Comparison of ENCODE assay signal across 1 cellular context in genomic region chr10:110530131-110530831, GRCh38.
A peak's percentile ranks its signal among the peaks of the same experiment; 100 is the strongest.
TF ChIP-seq lines count a peak whose summit lies in the region.

No MANE protein-coding gene starts in this region.

TF ChIP-seq in HEK293, 187 proteins besides CTCF, POLR2A, EP300 and RAD21 (continued from another document and continues in another):
- TF ChIP-seq PRDM6 (tag by site-specific recombination; IDR thresholded peaks at IDR 0.05) (no peak), ZNF132 (tag by site-specific recombination; IDR thresholded peaks at IDR 0.05; ENCODE audit: borderline replicate concordance) (no peak), PBX3 (CRISPR knock-in tag; IDR thresholded peaks at IDR 0.05) (no peak), ZNF2 (tag by site-specific recombination; IDR thresholded peaks at IDR 0.05) (no peak), ZNF175 (tag by site-specific recombination; IDR thresholded peaks at IDR 0.05) (no peak), ZBTB21 (tag by site-specific recombination; IDR thresholded peaks at IDR 0.05) (no peak), OVOL3 (tag by site-specific recombination; IDR thresholded peaks at IDR 0.05) (no peak), KLF17 (tag by site-specific recombination; IDR thresholded peaks at IDR 0.05) (peak; percentile 87; the same call in 1 of the 2 replicates), ZNF843 (tag by site-specific recombination; IDR thresholded peaks at IDR 0.05) (no peak), ZNF324 (tag by site-specific recombination; IDR thresholded peaks at IDR 0.05) (peak; percentile 59; the same call in 1 of the 2 replicates), ZNF529 (tag by site-specific recombination; IDR thresholded peaks at IDR 0.05; ENCODE audit: insufficient replicate concordance) (no peak), ZNF571 (tag by site-specific recombination; IDR thresholded peaks at IDR 0.05) (no peak), ZNF610 (tag by site-specific recombination; IDR thresholded peaks at IDR 0.05; ENCODE audit: borderline replicate concordance) (no peak), ZNF514 (tag by site-specific recombination; IDR thresholded peaks at IDR 0.05) (no peak), GLI2 (tag by site-specific recombination; IDR thresholded peaks at IDR 0.05; ENCODE audit: borderline replicate concordance, low read depth) (no peak), ZSCAN4 (tag by site-specific recombination; IDR thresholded peaks at IDR 0.05) (no peak), ZNF121 (tag by site-specific recombination; IDR thresholded peaks at IDR 0.05) (no peak), PRDM10 (tag by site-specific recombination; IDR thresholded peaks at IDR 0.05) (peak; percentile 15; the same call in 1 of the 2 replicates), ZNF394 (tag by site-specific recombination; IDR thresholded peaks at IDR 0.05; ENCODE audit: borderline replicate concordance) (peak; percentile 63), ZNF621 (tag by site-specific recombination; IDR thresholded peaks at IDR 0.05) (no peak), SETDB1 (IDR thresholded peaks at IDR 0.05; ENCODE audit: insufficient read length, low read length) (no peak), TRIM28 (IDR thresholded peaks at IDR 0.05; ENCODE audit: borderline replicate concordance, low read length) (no peak), ZNF548 (tag by site-specific recombination; IDR thresholded peaks at IDR 0.05) (no peak), PRDM2 (tag by site-specific recombination; IDR thresholded peaks at IDR 0.05; ENCODE audit: borderline replicate concordance) (no peak), ZNF433 (tag by site-specific recombination; IDR thresholded peaks at IDR 0.05; ENCODE audit: low read depth) (no peak), ZNF26 (tag by site-specific recombination; IDR thresholded peaks at IDR 0.05) (no peak), BCL11A (tag by site-specific recombination; IDR thresholded peaks at IDR 0.05; ENCODE audit: low read depth) (peak; percentile 67), ZNF140 (tag by site-specific recombination; IDR thresholded peaks at IDR 0.05) (no peak), ZNF449 (tag by site-specific recombination; IDR thresholded peaks at IDR 0.05) (peak; percentile 79; the same call in 1 of the 2 replicates), ZNF248 (tag by site-specific recombination; IDR thresholded peaks at IDR 0.05) (no peak), ZNF184 (tag by site-specific recombination; IDR thresholded peaks at IDR 0.05) (no peak), ZNF223 (tag by site-specific recombination; IDR thresholded peaks at IDR 0.05) (no peak), ZNF341 (tag by site-specific recombination; IDR thresholded peaks at IDR 0.05; ENCODE audit: low read depth) (peak; percentile 28), SCRT1 (tag by site-specific recombination; IDR thresholded peaks at IDR 0.05; ENCODE audit: borderline replicate concordance) (no peak), MZF1 (tag by site-specific recombination; IDR thresholded peaks at IDR 0.05; ENCODE audit: borderline replicate concordance) (no peak), ZBTB26 (tag by site-specific recombination; optimal IDR thresholded peaks at IDR 0.05) (peak; percentile 51), ZNF664 (tag by site-specific recombination; IDR thresholded peaks at IDR 0.05) (no peak), ZNF792 (tag by site-specific recombination; IDR thresholded peaks at IDR 0.05) (no peak), OSR2 (tag by site-specific recombination; IDR thresholded peaks at IDR 0.05) (no peak), YY2 (tag by site-specific recombination; IDR thresholded peaks at IDR 0.05) (no peak)
